ENCODE assay signal across 1 cellular context in genomic region chr18:37343542-37343851, GRCh38.
TF ChIP-seq lines count a peak whose summit lies in the region.

No MANE protein-coding gene starts in this region.

TF ChIP-seq in IMR-90, 13 proteins besides CTCF, POLR2A, EP300 and RAD21 (continued from another document):
- TF ChIP-seq, protein P1, sequence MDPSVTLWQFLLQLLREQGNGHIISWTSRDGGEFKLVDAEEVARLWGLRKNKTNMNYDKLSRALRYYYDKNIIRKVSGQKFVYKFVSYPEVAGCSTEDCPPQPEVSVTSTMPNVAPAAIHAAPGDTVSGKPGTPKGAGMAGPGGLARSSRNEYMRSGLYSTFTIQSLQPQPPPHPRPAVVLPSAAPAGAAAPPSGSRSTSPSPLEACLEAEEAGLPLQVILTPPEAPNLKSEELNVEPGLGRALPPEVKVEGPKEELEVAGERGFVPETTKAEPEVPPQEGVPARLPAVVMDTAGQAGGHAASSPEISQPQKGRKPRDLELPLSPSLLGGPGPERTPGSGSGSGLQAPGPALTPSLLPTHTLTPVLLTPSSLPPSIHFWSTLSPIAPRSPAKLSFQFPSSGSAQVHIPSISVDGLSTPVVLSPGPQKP (IDR thresholded peaks at IDR 0.05; ENCODE audit: borderline replicate concordance, low read depth, low read length), result no peak
- no peak for TF ChIP-seq RFX5 (IDR thresholded peaks at IDR 0.05; ENCODE audit: low read depth, low read length)
- no peak for TF ChIP-seq BHLHE40 (IDR thresholded peaks at IDR 0.05; ENCODE audit: low read depth, low read length)
